ENCODE assay signal across 1 cellular context in genomic region chr16:53539759-53540718, GRCh38.
TF ChIP-seq lines count a peak whose summit lies in the region.
"Not testable (repeated sequence)": the region's sequence is repeated elsewhere in the genome, so short reads cannot be mapped to it uniquely, and the experiment has no call there.

No MANE protein-coding gene starts in this region.

TF ChIP-seq in HepG2, 621 proteins besides CTCF, POLR2A, EP300 and RAD21 (continued from another document and continues in another):
- TF ChIP-seq MNT (IDR thresholded peaks at IDR 0.05) (peak; percentile 24; the same call in 1 of the 2 replicates), TFAP4 (IDR thresholded peaks at IDR 0.05; ENCODE audit: borderline replicate concordance, low read depth) (peak; percentile 20; the same call in 1 of the 2 replicates), ZNF331 (CRISPR knock-in tag; IDR thresholded peaks at IDR 0.05) (0 out of 2 replicates have a peak, but pooled peaks have one; percentile 20), PITX1 (CRISPR knock-in tag; IDR thresholded peaks at IDR 0.05) (peak; percentile 86), ISL2 (CRISPR knock-in tag; IDR thresholded peaks at IDR 0.05) (peak; percentile 56; the same call in 1 of the 2 replicates), ZSCAN29 (CRISPR knock-in tag; conservative IDR thresholded peaks at IDR 0.05) (peak; percentile 68), MED1 (CRISPR knock-in tag; IDR thresholded peaks at IDR 0.05) (peak; percentile 23; the same call in 1 of the 2 replicates), KDM1A (CRISPR knock-in tag; IDR thresholded peaks at IDR 0.05) (peak; percentile 54; the same call in 1 of the 2 replicates), NCOA2 (CRISPR knock-in tag; IDR thresholded peaks at IDR 0.05) (peak; percentile 81), HMG20A (CRISPR knock-in tag; IDR thresholded peaks at IDR 0.05; ENCODE audit: borderline replicate concordance) (peak; percentile 70), ZFY (CRISPR knock-in tag; IDR thresholded peaks at IDR 0.05) (0 out of 2 replicates have a peak, but pooled peaks have one; percentile 22), HNF4A (CRISPR knock-in tag; IDR thresholded peaks at IDR 0.05) (peak; percentile 81), RXRA (CRISPR knock-in tag; IDR thresholded peaks at IDR 0.05) (peak; percentile 51; the same call in 1 of the 2 replicates), AHDC1 (CRISPR knock-in tag; IDR thresholded peaks at IDR 0.05; ENCODE audit: borderline replicate concordance) (0 out of 2 replicates have a peak, but pooled peaks have one; percentile 19), PAXIP1 (CRISPR knock-in tag; conservative IDR thresholded peaks at IDR 0.05) (peak; percentile 46; the same call in 1 of the 2 replicates), SOX5 (CRISPR knock-in tag; IDR thresholded peaks at IDR 0.05; ENCODE audit: borderline replicate concordance) (peak; percentile 88), ZNF431 (CRISPR knock-in tag; IDR thresholded peaks at IDR 0.05; ENCODE audit: borderline replicate concordance, low read depth) (peak; percentile 98), HDAC2 (CRISPR knock-in tag; IDR thresholded peaks at IDR 0.05) (peak; percentile 83), MIER2 (CRISPR knock-in tag; IDR thresholded peaks at IDR 0.05) (0 out of 2 replicates have a peak, but pooled peaks have one; percentile 29), RARA (CRISPR knock-in tag; IDR thresholded peaks at IDR 0.05) (peak; percentile 51; the same call in 1 of the 2 replicates), CREM (IDR thresholded peaks at IDR 0.05) (peak; percentile 40; the same call in 1 of the 2 replicates), ZBTB7B (CRISPR knock-in tag; IDR thresholded peaks at IDR 0.05) (peak; percentile 60; the same call in 1 of the 2 replicates), SOX13 (IDR thresholded peaks at IDR 0.05) (peak; percentile 79), SOX13 (CRISPR knock-in tag; conservative IDR thresholded peaks at IDR 0.05 in 1 of 2, IDR thresholded peaks at IDR 0.05 in 1 of 2) (peak in 1 of 2 experiments; percentile 92; a peak in 2 of 4 replicates), NR2C2 (CRISPR knock-in tag; IDR thresholded peaks at IDR 0.05; ENCODE audit: borderline replicate concordance) (peak; percentile 34; the same call in 1 of the 2 replicates), NR2F6 (IDR thresholded peaks at IDR 0.05) (peak; percentile 86), NR2F6 (CRISPR knock-in tag; IDR thresholded peaks at IDR 0.05) (peak; percentile 93), RXRB (CRISPR knock-in tag; IDR thresholded peaks at IDR 0.05; ENCODE audit: borderline replicate concordance) (peak; percentile 50), FOSL2 (CRISPR knock-in tag; IDR thresholded peaks at IDR 0.05) (peak; percentile 71), ZKSCAN5 (CRISPR knock-in tag; IDR thresholded peaks at IDR 0.05) (peak; percentile 29; the same call in 1 of the 2 replicates), HOXA3 (CRISPR knock-in tag; IDR thresholded peaks at IDR 0.05) (peak; percentile 67; the same call in 1 of the 2 replicates), SKI (IDR thresholded peaks at IDR 0.05; ENCODE audit: partially characterized antibody) (peak; percentile 53), MAX (IDR thresholded peaks at IDR 0.05) (peak; percentile 34; the same call in 1 of the 2 replicates), LCORL (CRISPR knock-in tag; IDR thresholded peaks at IDR 0.05) (peak; percentile 60; the same call in 1 of the 2 replicates), THAP11 (CRISPR knock-in tag; IDR thresholded peaks at IDR 0.05) (peak; percentile 52), MYC (CRISPR knock-in tag; IDR thresholded peaks at IDR 0.05; ENCODE audit: borderline replicate concordance) (peak; percentile 69), GATAD2A (CRISPR knock-in tag; IDR thresholded peaks at IDR 0.05) (peak; percentile 83), FOXA3 (CRISPR knock-in tag; IDR thresholded peaks at IDR 0.05) (peak; percentile 53), DMAP1 (CRISPR knock-in tag; IDR thresholded peaks at IDR 0.05) (peak; percentile 62; the same call in 1 of the 2 replicates), SP5 (CRISPR knock-in tag; IDR thresholded peaks at IDR 0.05; ENCODE audit: borderline replicate concordance, low read depth) (peak; percentile 61; the same call in 1 of the 2 replicates), NR2F2 (IDR thresholded peaks at IDR 0.05; ENCODE audit: borderline replicate concordance, low read depth) (0 out of 2 replicates have a peak, but pooled peaks have one; percentile 24)
- TF ChIP-seq, protein P1, sequence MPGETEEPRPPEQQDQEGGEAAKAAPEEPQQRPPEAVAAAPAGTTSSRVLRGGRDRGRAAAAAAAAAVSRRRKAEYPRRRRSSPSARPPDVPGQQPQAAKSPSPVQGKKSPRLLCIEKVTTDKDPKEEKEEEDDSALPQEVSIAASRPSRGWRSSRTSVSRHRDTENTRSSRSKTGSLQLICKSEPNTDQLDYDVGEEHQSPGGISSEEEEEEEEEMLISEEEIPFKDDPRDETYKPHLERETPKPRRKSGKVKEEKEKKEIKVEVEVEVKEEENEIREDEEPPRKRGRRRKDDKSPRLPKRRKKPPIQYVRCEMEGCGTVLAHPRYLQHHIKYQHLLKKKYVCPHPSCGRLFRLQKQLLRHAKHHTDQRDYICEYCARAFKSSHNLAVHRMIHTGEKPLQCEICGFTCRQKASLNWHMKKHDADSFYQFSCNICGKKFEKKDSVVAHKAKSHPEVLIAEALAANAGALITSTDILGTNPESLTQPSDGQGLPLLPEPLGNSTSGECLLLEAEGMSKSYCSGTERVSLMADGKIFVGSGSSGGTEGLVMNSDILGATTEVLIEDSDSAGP (CRISPR knock-in tag; IDR thresholded peaks at IDR 0.05; ENCODE audit: borderline replicate concordance) = 0 out of 2 replicates have a peak, but pooled peaks have one; percentile 12
- TF ChIP-seq, protein P2, sequence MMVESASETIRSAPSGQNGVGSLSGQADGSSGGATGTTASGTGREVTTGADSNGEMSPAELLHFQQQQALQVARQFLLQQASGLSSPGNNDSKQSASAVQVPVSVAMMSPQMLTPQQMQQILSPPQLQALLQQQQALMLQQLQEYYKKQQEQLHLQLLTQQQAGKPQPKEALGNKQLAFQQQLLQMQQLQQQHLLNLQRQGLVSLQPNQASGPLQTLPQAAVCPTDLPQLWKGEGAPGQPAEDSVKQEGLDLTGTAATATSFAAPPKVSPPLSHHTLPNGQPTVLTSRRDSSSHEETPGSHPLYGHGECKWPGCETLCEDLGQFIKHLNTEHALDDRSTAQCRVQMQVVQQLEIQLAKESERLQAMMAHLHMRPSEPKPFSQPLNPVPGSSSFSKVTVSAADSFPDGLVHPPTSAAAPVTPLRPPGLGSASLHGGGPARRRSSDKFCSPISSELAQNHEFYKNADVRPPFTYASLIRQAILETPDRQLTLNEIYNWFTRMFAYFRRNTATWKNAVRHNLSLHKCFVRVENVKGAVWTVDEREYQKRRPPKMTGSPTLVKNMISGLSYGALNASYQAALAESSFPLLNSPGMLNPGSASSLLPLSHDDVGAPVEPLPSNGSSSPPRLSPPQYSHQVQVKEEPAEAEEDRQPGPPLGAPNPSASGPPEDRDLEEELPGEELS (CRISPR knock-in tag; IDR thresholded peaks at IDR 0.05) = peak; percentile 77
- TF ChIP-seq CREM (CRISPR knock-in tag; IDR thresholded peaks at IDR 0.05); LCORL (IDR thresholded peaks at IDR 0.05): not testable (repeated sequence)
- TF ChIP-seq, protein P3, sequence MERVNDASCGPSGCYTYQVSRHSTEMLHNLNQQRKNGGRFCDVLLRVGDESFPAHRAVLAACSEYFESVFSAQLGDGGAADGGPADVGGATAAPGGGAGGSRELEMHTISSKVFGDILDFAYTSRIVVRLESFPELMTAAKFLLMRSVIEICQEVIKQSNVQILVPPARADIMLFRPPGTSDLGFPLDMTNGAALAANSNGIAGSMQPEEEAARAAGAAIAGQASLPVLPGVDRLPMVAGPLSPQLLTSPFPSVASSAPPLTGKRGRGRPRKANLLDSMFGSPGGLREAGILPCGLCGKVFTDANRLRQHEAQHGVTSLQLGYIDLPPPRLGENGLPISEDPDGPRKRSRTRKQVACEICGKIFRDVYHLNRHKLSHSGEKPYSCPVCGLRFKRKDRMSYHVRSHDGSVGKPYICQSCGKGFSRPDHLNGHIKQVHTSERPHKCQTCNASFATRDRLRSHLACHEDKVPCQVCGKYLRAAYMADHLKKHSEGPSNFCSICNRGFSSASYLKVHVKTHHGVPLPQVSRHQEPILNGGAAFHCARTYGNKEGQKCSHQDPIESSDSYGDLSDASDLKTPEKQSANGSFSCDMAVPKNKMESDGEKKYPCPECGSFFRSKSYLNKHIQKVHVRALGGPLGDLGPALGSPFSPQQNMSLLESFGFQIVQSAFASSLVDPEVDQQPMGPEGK (CRISPR knock-in tag; IDR thresholded peaks at IDR 0.05) = peak; percentile 89; the same call in 1 of the 2 replicates
